In genomic region chr14:49553106-49553505, GRCh38 we compare ENCODE assay signal across 24 cellular contexts.
"Had no signal": no experiment of that assay in that cellular context is flagged by ENCODE, and none has a peak within 500 bp of the region (broad histone marks: within the 10 kb centered on the region; RNA-seq: fewer than 3 reads in every experiment).

No MANE protein-coding gene starts in this region.

- H3K27me3 ChIP-seq: esophagus muscularis mucosa, foreskin keratinocyte, neutrophil, pancreas, spleen, testis, tibial artery had no signal

- H3K27ac ChIP-seq: coronary artery, esophagus muscularis mucosa, foreskin keratinocyte, lower lobe of right lung, neutrophil, pancreas, skin epidermis, spleen, testis, tibial artery had no signal

- DNase-seq: dermis blood vessel endothelial cell; effector memory CD4-positive, alpha-beta T cell; foreskin keratinocyte; hypothalamus; immature natural killer cell; islet precursor cell; left ventricle myocardium superior; lower lobe of right lung; naive B cell; pancreas; retina; spleen; stimulated activated CD4-positive, alpha-beta T cell treated with anti-CD3 and anti-CD28 coated beads, Interleukin-4, amount 100 ng/mL, for 4 hours; stimulated activated naive CD8-positive, alpha-beta T cell treated with anti-CD3 and anti-CD28 coated beads, Interleukin-15, Interleukin-2, amounts not matched to agents 100 U/mL and 50 U/mL, for 24 hours; substantia nigra; testis; tibial artery had no signal

- H3K36me3 ChIP-seq: esophagus muscularis mucosa, lower lobe of right lung, neutrophil, pancreas, spleen, tibial artery had no signal

- ATAC-seq: foreskin keratinocyte; left ventricle myocardium superior; lower lobe of right lung; natural killer cell treated with Interleukin-12 subunit alpha and Interleukin-12 subunit beta and Interleukin-15 and Interleukin-18, amount 100 ng/mL, for 72 hours; pancreas; stimulated activated memory B cell treated with anti-CD40 and anti-IgM and Interleukin-4, amounts not matched to agents 10 μg/mL and 1 μg/mL and 100 μg/mL, for 72 hours; stimulated activated naive CD8-positive, alpha-beta T cell treated with anti-CD3 and anti-CD28 coated beads, Interleukin-15, Interleukin-2, amounts not matched to agents 100 U/mL and 50 U/mL, for 24 hours had no signal

- FAIRE-seq: endothelial cell of umbilical vein, pancreas had no signal

- H3K4me1 ChIP-seq: esophagus muscularis mucosa, foreskin keratinocyte, lower lobe of right lung, spleen, testis, tibial artery had no signal

- H3K4me3 ChIP-seq: coronary artery, esophagus muscularis mucosa, lower lobe of right lung, pancreas, skin epidermis, spleen, testis, tibial artery had no signal

- H3K9me3 ChIP-seq: esophagus muscularis mucosa, lower lobe of right lung, neutrophil, pancreas, spleen, testis, tibial artery had no signal
